8 cellular contexts compared by ENCODE assay signal in genomic region chr1:10429868-10430215, GRCh38. TPM values are rescaled to one million over a fixed set of nuclear protein-coding genes. Genes with fewer than 3 reads are reported as not detected.
DNase-seq lines count a peak whose midpoint lies in the region; ATAC-seq, FAIRE-seq and TF ChIP-seq lines count a peak whose summit lies in the region.

No MANE protein-coding gene starts in this region.

- CTCF ChIA-PET in HepG2 (lab: Yijun Ruan, JAX; ENCODE audit: low intra/inter-chr PET ratio, low total read pairs), result interaction anchor here (1.4 to 4.5 kb wide), 4 partner anchors 46 to 65 kb away, joined by 3 to 46 read pairs (median 14); no protein-coding TSS in a partner anchor

- H3K27me3 ChIP-seq in adipocyte (replicated peaks; ENCODE audit: control insufficient read depth, insufficient read depth, low read length) (no peaks in the 10 kb centered on the region), HepG2 (ENCODE audit: control insufficient read depth in 1 of 2, insufficient read depth in 2 of 2, low read length in 2 of 2) (no peaks in the 10 kb centered on the region), suprapubic skin (no peaks in the 10 kb centered on the region)

- BruUV-seq in HepG2 (replicated peaks; lab: Mats Ljungman, UMichigan), result no TSS peak

- POLR2A ChIA-PET in HepG2 (lab: Yijun Ruan, JAX), result interaction anchor here (0.6 to 2.1 kb wide), 5 partner anchors 31 to 82 kb away, joined by 3 to 8 read pairs (median 5); partner anchors contain the start of genes DFFA and PGD

- DNase-seq in adipocyte (ENCODE audit: low read depth), result no peak
- no peak for DNase-seq in HepG2 (ENCODE audit: low spot score)
- DNase-seq in suprapubic skin (ENCODE audit: low spot score in 2 of 2), result no peak
- DNase-seq in NCI-H2107 (lab: John Stamatoyannopoulos, UW), result no peak
- no peak for DNase-seq in NCI-H2081 (lab: John Stamatoyannopoulos, UW)

- no peak for FAIRE-seq in HepG2 (lab: Jason Lieb, UNC)

- intact Hi-C loops in HepG2 (cut with micrococcal nuclease; ENCODE audit: unreplicated experiment), result loop anchor here (1.0 to 5.0 kb wide), 3 partner anchors 42 to 219 kb away; partner anchors contain the start of genes DFFA, KIF1B and PEX14

- H3K36me3 ChIP-seq in adipocyte (ENCODE audit: control insufficient read depth, insufficient read depth, low read length, severe bottlenecking), result no peaks in the 10 kb centered on the region
- H3K36me3 ChIP-seq in HepG2 (replicated peaks in 1 of 2; ENCODE audit: control insufficient read depth in 1 of 2, insufficient read depth in 2 of 2, low read length in 2 of 2), result no peaks in the 10 kb centered on the region
- H3K36me3 ChIP-seq in suprapubic skin, result no peaks in the 10 kb centered on the region

- H3K4me1 ChIP-seq in adipocyte (ENCODE audit: control insufficient read depth, insufficient read depth, low read length) (peaks cover 10% of the 10 kb centered on the region), HepG2 (ENCODE audit: insufficient read depth, low read length) (peaks cover 59% of the 10 kb centered on the region), suprapubic skin (peaks cover 23% of the 10 kb centered on the region)

- H3K4me2 ChIP-seq in HepG2 (ENCODE audit: low read depth, low read length), result peak overlapping the region; percentile 97

- ATAC-seq in GM18498 (IDR thresholded peaks at IDR 0.05; ENCODE audit: unreplicated experiment) (peak; percentile 3), HG03097 (IDR thresholded peaks at IDR 0.05; ENCODE audit: low FRiP score, unreplicated experiment) (peak; percentile 21), HepG2 (no peak), HG03460 (IDR thresholded peaks at IDR 0.05; ENCODE audit: unreplicated experiment) (no peak)

- H2AFZ ChIP-seq in HepG2 (ENCODE audit: low read length), result peak overlapping the region; percentile 67

- H3K9me3 ChIP-seq in adipocyte (ENCODE audit: control insufficient read depth, low read length), result no peaks in the 10 kb centered on the region
- H3K9me3 ChIP-seq in HepG2 (ENCODE audit: low read length), result no peaks in the 10 kb centered on the region
- no peaks in the 10 kb centered on the region for H3K9me3 ChIP-seq in suprapubic skin

- TF ChIP-seq RAD21 in HepG2 (CRISPR knock-in tag; IDR thresholded peaks at IDR 0.05), result no peak

- TF ChIP-seq CTCF in HepG2 (CRISPR knock-in tag; IDR thresholded peaks at IDR 0.05) (no peak), suprapubic skin (IDR thresholded peaks at IDR 0.05) (no peak)

- H3K27ac ChIP-seq in HepG2 (ENCODE audit: extremely low read length, insufficient read depth, low read length) (peak overlapping the region; percentile 76), suprapubic skin (no peak overlapping the region)

- H3K4me3 ChIP-seq in adipocyte (ENCODE audit: low read length) (peak overlapping the region; percentile 99), HepG2 (replicated peaks in 1 of 3; ENCODE audit: insufficient read depth in 1 of 3, low read depth in 2 of 3, low read length in 3 of 3) (peak overlapping the region; percentile 25 to 79 (median 78); a peak in 5 of 6 replicates), suprapubic skin (peak overlapping the region; percentile 64)

- WGBS in HepG2 (ENCODE audit: low lambda C conversion rate), result 60% methylated on average over 7 of the region's 16 CpGs
- 13% methylated on average over 10 of the region's 16 CpGs for WGBS in suprapubic skin

- no peak for TF ChIP-seq EP300 in HepG2 (IDR thresholded peaks at IDR 0.05; ENCODE audit: low read depth in 2 of 2, low read length in 2 of 2)
- TF ChIP-seq EP300 in HepG2 (CRISPR knock-in tag; IDR thresholded peaks at IDR 0.05; ENCODE audit: borderline replicate concordance), result no peak
- no peak for TF ChIP-seq EP300 in suprapubic skin (IDR thresholded peaks at IDR 0.05)

- H4K20me1 ChIP-seq in HepG2 (ENCODE audit: insufficient read depth, low read length), result no peaks in the 10 kb centered on the region

- TF ChIP-seq POLR2A in HepG2 (IDR thresholded peaks at IDR 0.05; ENCODE audit: insufficient read depth in 1 of 2, low read depth in 2 of 2, low read length in 2 of 2) (no peak), suprapubic skin (IDR thresholded peaks at IDR 0.05) (no peak)

- in situ Hi-C loops in HepG2 (cut with HindIII; ENCODE audit: extremely low pct_ligation_motif_present, low pct_unique_long_range_greater_than_20kb), result loop anchor here (5.0 kb wide), 2 partner anchors 53 to 67 kb away; no protein-coding TSS in a partner anchor

- H3K79me2 ChIP-seq in HepG2 (ENCODE audit: insufficient read depth, low read length), result peaks cover 5% of the 10 kb centered on the region

- H3K9ac ChIP-seq in adipocyte (ENCODE audit: low read length), result peak overlapping the region; percentile 96
- peak overlapping the region; percentile 79 for H3K9ac ChIP-seq in HepG2 (ENCODE audit: insufficient read depth, low read depth, low read length)

RNA-seq across cellular contexts. Expression of gene CENPS, which starts 0.4 kb away (rescaled TPM):
- total RNA-seq in HepG2 (2016; rRNA removed; fragmentation: Illumina TruSeq; extraction: Trizol), result 22.0 and 24.9 TPM in 2 replicates
- total RNA-seq in HepG2 (2016; cell fraction: cytosol; rRNA removed; fragmentation: Illumina TruSeq; extraction: Trizol; ENCODE audit: low read depth), result 32.3 and 41.2 TPM in 2 replicates
- 18.1 and 23.2 TPM in 2 replicates for total RNA-seq in HepG2 (2016; cell fraction: insoluble cytoplasmic fraction; rRNA removed; fragmentation: Illumina TruSeq; extraction: Trizol)
- total RNA-seq in HepG2 (2016; cell fraction: membrane; rRNA removed; fragmentation: Illumina TruSeq; extraction: Trizol), result 41.4 and 43.7 TPM in 2 replicates
- 8.1 and 10.8 TPM in 2 replicates for total RNA-seq in HepG2 (2016; cell fraction: nucleus; rRNA removed; fragmentation: Illumina TruSeq; extraction: Trizol)
- polyA plus RNA-seq in HepG2 (2011; rRNA removed), result 2.9 and 3.3 TPM in 2 replicates
- polyA plus RNA-seq in HepG2 (2011; cell fraction: cytosol; rRNA removed), result 3.8 and 4.5 TPM in 2 replicates
- polyA plus RNA-seq in HepG2 (2011; cell fraction: nucleus; rRNA removed), result 2.8 and 3.7 TPM in 2 replicates
- 5.0 and 10.5 TPM in 2 replicates for polyA plus RNA-seq in HepG2 (2012)
- 49.6 and 69.4 TPM in 2 replicates for polyA plus RNA-seq in HepG2 (2016; cell fraction: cytosol; fragmentation: Illumina TruSeq; extraction: Trizol; ENCODE audit: low read depth)
- polyA plus RNA-seq in HepG2 (2016; cell fraction: insoluble cytoplasmic fraction; fragmentation: Illumina TruSeq; extraction: Trizol; ENCODE audit: low read depth), result 33.2 and 38.1 TPM in 2 replicates
- polyA plus RNA-seq in HepG2 (2016; cell fraction: membrane; fragmentation: Illumina TruSeq; extraction: Trizol; ENCODE audit: low read depth), result 55.5 and 60.0 TPM in 2 replicates
- 17.3 and 17.4 TPM in 2 replicates for polyA plus RNA-seq in HepG2 (2016; cell fraction: nucleus; fragmentation: Illumina TruSeq; extraction: Trizol; ENCODE audit: insufficient read depth, low read depth)
- polyA minus RNA-seq in HepG2 (2011; rRNA and poly(A)+ RNA removed; ENCODE audit: low replicate concordance), result 5.9 and 8.9 TPM in 2 replicates
- 1.5 and 2.0 TPM in 2 replicates for polyA minus RNA-seq in HepG2 (2011; cell fraction: cytosol; rRNA and poly(A)+ RNA removed)
- 1.0 and 3.9 TPM in 2 replicates for polyA minus RNA-seq in HepG2 (2011; cell fraction: nucleus; rRNA and poly(A)+ RNA removed)
- 1 to 10 TPM in 2 of 4 donors, under 1 TPM in 1, not detected in 1; 0.62 to 3.6 (median 2.5) TPM for total RNA-seq in suprapubic skin

RNA-seq across cellular contexts. Expression of gene CORT, which starts 20.0 kb away (rescaled TPM):
- 0.62 TPM in 1 of 2 replicates, not detected in the other for total RNA-seq in HepG2 (2016; rRNA removed; fragmentation: Illumina TruSeq; extraction: Trizol)
- not detected in 2 replicates for total RNA-seq in HepG2 (2016; cell fraction: cytosol; rRNA removed; fragmentation: Illumina TruSeq; extraction: Trizol; ENCODE audit: low read depth)
- total RNA-seq in HepG2 (2016; cell fraction: insoluble cytoplasmic fraction; rRNA removed; fragmentation: Illumina TruSeq; extraction: Trizol), result 0.61 TPM in 1 of 2 replicates, not detected in the other
- 0.15 and 0.21 TPM in 2 replicates for total RNA-seq in HepG2 (2016; cell fraction: membrane; rRNA removed; fragmentation: Illumina TruSeq; extraction: Trizol)
- 0.78 and 1.1 TPM in 2 replicates for total RNA-seq in HepG2 (2016; cell fraction: nucleus; rRNA removed; fragmentation: Illumina TruSeq; extraction: Trizol)
- 0.08 and 0.11 TPM in 2 replicates for polyA plus RNA-seq in HepG2 (2011; rRNA removed)
- 0.08 and 0.09 TPM in 2 replicates for polyA plus RNA-seq in HepG2 (2011; cell fraction: cytosol; rRNA removed)
- polyA plus RNA-seq in HepG2 (2011; cell fraction: nucleus; rRNA removed), result 0.24 and 0.29 TPM in 2 replicates
- 0.31 and 0.40 TPM in 2 replicates for polyA plus RNA-seq in HepG2 (2012)
- 0.11 and 0.46 TPM in 2 replicates for polyA plus RNA-seq in HepG2 (2016; cell fraction: cytosol; fragmentation: Illumina TruSeq; extraction: Trizol; ENCODE audit: low read depth)
- polyA plus RNA-seq in HepG2 (2016; cell fraction: insoluble cytoplasmic fraction; fragmentation: Illumina TruSeq; extraction: Trizol; ENCODE audit: low read depth), result 0.50 TPM in 1 of 2 replicates, not detected in the other
- 0.21 and 0.36 TPM in 2 replicates for polyA plus RNA-seq in HepG2 (2016; cell fraction: membrane; fragmentation: Illumina TruSeq; extraction: Trizol; ENCODE audit: low read depth)
- 0.81 and 1.9 TPM in 2 replicates for polyA plus RNA-seq in HepG2 (2016; cell fraction: nucleus; fragmentation: Illumina TruSeq; extraction: Trizol; ENCODE audit: insufficient read depth, low read depth)
- not detected in 2 replicates for polyA minus RNA-seq in HepG2 (2011; rRNA and poly(A)+ RNA removed; ENCODE audit: low replicate concordance)
- not detected in 2 replicates for polyA minus RNA-seq in HepG2 (2011; cell fraction: cytosol; rRNA and poly(A)+ RNA removed)
- polyA minus RNA-seq in HepG2 (2011; cell fraction: nucleus; rRNA and poly(A)+ RNA removed), result 0.39 TPM in 1 of 2 replicates, not detected in the other
- not detected for total RNA-seq in suprapubic skin

RNA-seq across cellular contexts. Expression of gene PGD, which starts 31.0 kb away (rescaled TPM):
- total RNA-seq in HepG2 (2016; rRNA removed; fragmentation: Illumina TruSeq; extraction: Trizol), result 210 and 242 TPM in 2 replicates
- 63.5 and 72.1 TPM in 2 replicates for total RNA-seq in HepG2 (2016; cell fraction: cytosol; rRNA removed; fragmentation: Illumina TruSeq; extraction: Trizol; ENCODE audit: low read depth)
- 212 TPM in 2 replicates for total RNA-seq in HepG2 (2016; cell fraction: insoluble cytoplasmic fraction; rRNA removed; fragmentation: Illumina TruSeq; extraction: Trizol)
- 131 and 149 TPM in 2 replicates for total RNA-seq in HepG2 (2016; cell fraction: membrane; rRNA removed; fragmentation: Illumina TruSeq; extraction: Trizol)
- total RNA-seq in HepG2 (2016; cell fraction: nucleus; rRNA removed; fragmentation: Illumina TruSeq; extraction: Trizol), result 134 TPM in 2 replicates
- 64.8 and 67.5 TPM in 2 replicates for polyA plus RNA-seq in HepG2 (2011; rRNA removed)
- 60.1 and 64.5 TPM in 2 replicates for polyA plus RNA-seq in HepG2 (2011; cell fraction: cytosol; rRNA removed)
- polyA plus RNA-seq in HepG2 (2011; cell fraction: nucleus; rRNA removed), result 37.3 and 39.4 TPM in 2 replicates
- polyA plus RNA-seq in HepG2 (2012), result 112 and 139 TPM in 2 replicates
- polyA plus RNA-seq in HepG2 (2016; cell fraction: cytosol; fragmentation: Illumina TruSeq; extraction: Trizol; ENCODE audit: low read depth), result 80.6 and 88.6 TPM in 2 replicates
- polyA plus RNA-seq in HepG2 (2016; cell fraction: insoluble cytoplasmic fraction; fragmentation: Illumina TruSeq; extraction: Trizol; ENCODE audit: low read depth), result 270 and 293 TPM in 2 replicates
- 132 and 155 TPM in 2 replicates for polyA plus RNA-seq in HepG2 (2016; cell fraction: membrane; fragmentation: Illumina TruSeq; extraction: Trizol; ENCODE audit: low read depth)
- 206 and 219 TPM in 2 replicates for polyA plus RNA-seq in HepG2 (2016; cell fraction: nucleus; fragmentation: Illumina TruSeq; extraction: Trizol; ENCODE audit: insufficient read depth, low read depth)
- polyA minus RNA-seq in HepG2 (2011; rRNA and poly(A)+ RNA removed; ENCODE audit: low replicate concordance), result 119 and 158 TPM in 2 replicates
- polyA minus RNA-seq in HepG2 (2011; cell fraction: cytosol; rRNA and poly(A)+ RNA removed), result 59.4 and 61.6 TPM in 2 replicates
- 35.2 and 45.2 TPM in 2 replicates for polyA minus RNA-seq in HepG2 (2011; cell fraction: nucleus; rRNA and poly(A)+ RNA removed)
- 10 to 100 TPM; 42.3 to 78.8 (median 77.7) TPM for total RNA-seq in suprapubic skin

RNA-seq across cellular contexts. Expression of gene DFFA, which starts 42.5 kb away (rescaled TPM):
- total RNA-seq in HepG2 (2016; rRNA removed; fragmentation: Illumina TruSeq; extraction: Trizol) (33.9 and 44.6 TPM in 2 replicates), suprapubic skin (10 to 100 TPM; 16.4 to 21.3 (median 20.2) TPM)
- 8.8 and 9.5 TPM in 2 replicates for total RNA-seq in HepG2 (2016; cell fraction: cytosol; rRNA removed; fragmentation: Illumina TruSeq; extraction: Trizol; ENCODE audit: low read depth)
- 34.8 and 45.3 TPM in 2 replicates for total RNA-seq in HepG2 (2016; cell fraction: insoluble cytoplasmic fraction; rRNA removed; fragmentation: Illumina TruSeq; extraction: Trizol)
- total RNA-seq in HepG2 (2016; cell fraction: membrane; rRNA removed; fragmentation: Illumina TruSeq; extraction: Trizol), result 18.7 and 19.6 TPM in 2 replicates
- 14.0 and 17.3 TPM in 2 replicates for total RNA-seq in HepG2 (2016; cell fraction: nucleus; rRNA removed; fragmentation: Illumina TruSeq; extraction: Trizol)
- polyA plus RNA-seq in HepG2 (2011; rRNA removed), result 16.5 and 16.6 TPM in 2 replicates
- polyA plus RNA-seq in HepG2 (2011; cell fraction: cytosol; rRNA removed), result 12.9 and 13.7 TPM in 2 replicates
- 5.9 and 7.7 TPM in 2 replicates for polyA plus RNA-seq in HepG2 (2011; cell fraction: nucleus; rRNA removed)
- polyA plus RNA-seq in HepG2 (2012), result 10.7 and 12.2 TPM in 2 replicates
- polyA plus RNA-seq in HepG2 (2016; cell fraction: cytosol; fragmentation: Illumina TruSeq; extraction: Trizol; ENCODE audit: low read depth), result 6.5 and 6.7 TPM in 2 replicates
- 32.4 and 33.3 TPM in 2 replicates for polyA plus RNA-seq in HepG2 (2016; cell fraction: insoluble cytoplasmic fraction; fragmentation: Illumina TruSeq; extraction: Trizol; ENCODE audit: low read depth)
- 10.4 and 10.6 TPM in 2 replicates for polyA plus RNA-seq in HepG2 (2016; cell fraction: membrane; fragmentation: Illumina TruSeq; extraction: Trizol; ENCODE audit: low read depth)
- 20.0 and 20.1 TPM in 2 replicates for polyA plus RNA-seq in HepG2 (2016; cell fraction: nucleus; fragmentation: Illumina TruSeq; extraction: Trizol; ENCODE audit: insufficient read depth, low read depth)
- polyA minus RNA-seq in HepG2 (2011; rRNA and poly(A)+ RNA removed; ENCODE audit: low replicate concordance), result 36.7 and 57.5 TPM in 2 replicates
- polyA minus RNA-seq in HepG2 (2011; cell fraction: cytosol; rRNA and poly(A)+ RNA removed), result 10.2 and 11.0 TPM in 2 replicates
- 11.3 and 12.9 TPM in 2 replicates for polyA minus RNA-seq in HepG2 (2011; cell fraction: nucleus; rRNA and poly(A)+ RNA removed)

RNA-seq across cellular contexts. Expression of gene PEX14, which starts 44.9 kb away (rescaled TPM):
- total RNA-seq in HepG2 (2016; rRNA removed; fragmentation: Illumina TruSeq; extraction: Trizol), result 5.9 and 9.9 TPM in 2 replicates
- total RNA-seq in HepG2 (2016; cell fraction: cytosol; rRNA removed; fragmentation: Illumina TruSeq; extraction: Trizol; ENCODE audit: low read depth), result 5.4 and 5.5 TPM in 2 replicates
- total RNA-seq in HepG2 (2016; cell fraction: insoluble cytoplasmic fraction; rRNA removed; fragmentation: Illumina TruSeq; extraction: Trizol), result 6.0 and 11.1 TPM in 2 replicates
- 6.6 and 8.1 TPM in 2 replicates for total RNA-seq in HepG2 (2016; cell fraction: membrane; rRNA removed; fragmentation: Illumina TruSeq; extraction: Trizol)
- total RNA-seq in HepG2 (2016; cell fraction: nucleus; rRNA removed; fragmentation: Illumina TruSeq; extraction: Trizol), result 11.8 and 16.0 TPM in 2 replicates
- polyA plus RNA-seq in HepG2 (2011; rRNA removed), result 6.3 and 6.5 TPM in 2 replicates
- polyA plus RNA-seq in HepG2 (2011; cell fraction: cytosol; rRNA removed), result 5.8 and 7.7 TPM in 2 replicates
- 22.7 and 25.4 TPM in 2 replicates for polyA plus RNA-seq in HepG2 (2011; cell fraction: nucleus; rRNA removed)
- polyA plus RNA-seq in HepG2 (2012), result 10.8 and 15.1 TPM in 2 replicates
- 3.9 and 4.0 TPM in 2 replicates for polyA plus RNA-seq in HepG2 (2016; cell fraction: cytosol; fragmentation: Illumina TruSeq; extraction: Trizol; ENCODE audit: low read depth)
- polyA plus RNA-seq in HepG2 (2016; cell fraction: insoluble cytoplasmic fraction; fragmentation: Illumina TruSeq; extraction: Trizol; ENCODE audit: low read depth), result 8.3 and 10.4 TPM in 2 replicates
- 5.7 and 6.2 TPM in 2 replicates for polyA plus RNA-seq in HepG2 (2016; cell fraction: membrane; fragmentation: Illumina TruSeq; extraction: Trizol; ENCODE audit: low read depth)
- 25.5 and 27.0 TPM in 2 replicates for polyA plus RNA-seq in HepG2 (2016; cell fraction: nucleus; fragmentation: Illumina TruSeq; extraction: Trizol; ENCODE audit: insufficient read depth, low read depth)
- polyA minus RNA-seq in HepG2 (2011; rRNA and poly(A)+ RNA removed; ENCODE audit: low replicate concordance), result 7.0 and 10.1 TPM in 2 replicates
- polyA minus RNA-seq in HepG2 (2011; cell fraction: cytosol; rRNA and poly(A)+ RNA removed), result 5.2 and 5.5 TPM in 2 replicates
- polyA minus RNA-seq in HepG2 (2011; cell fraction: nucleus; rRNA and poly(A)+ RNA removed), result 15.8 and 20.3 TPM in 2 replicates
- total RNA-seq in suprapubic skin, result 10 to 100 TPM; 14.6 to 19.0 (median 17.6) TPM

Comparison
In these comparisons a context has a peak if more than half of its experiments do, and no peak if none do; other contexts are left out.
1. ATAC-seq: peak in GM18498 (single experiment) and HG03097 (single experiment); none in HepG2 (single experiment) and HG03460 (single experiment).
2. Peak in every context shown above with its lines, with median percentiles within 50 percentile points of each other: H3K4me3 ChIP-seq.